In the genomic region with DNA sequence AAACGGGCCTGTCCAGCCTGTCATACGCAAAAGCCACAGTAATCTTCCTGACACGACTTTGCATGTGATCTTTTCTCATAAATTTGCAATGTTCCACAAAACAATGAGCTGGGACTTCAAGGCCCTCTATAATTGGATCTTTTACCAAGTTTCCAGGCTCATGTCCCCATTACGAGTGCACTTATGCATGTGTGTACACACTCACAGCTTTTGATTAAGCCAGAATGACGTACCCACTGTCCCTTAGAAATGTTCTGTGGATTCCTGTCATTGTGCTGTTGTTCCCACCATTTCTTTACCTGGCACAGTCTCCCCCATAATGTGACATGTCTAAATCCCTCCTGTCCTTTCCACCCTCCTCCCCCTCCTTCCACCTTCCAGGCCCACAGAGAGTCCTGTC, we compare ENCODE assay signal across 35 cellular contexts. TPM values are rescaled to one million over a fixed set of nuclear protein-coding genes. Genes with fewer than 3 reads are reported as not detected.
DNase-seq lines count a peak whose midpoint lies in the region; ATAC-seq and TF ChIP-seq lines count a peak whose summit lies in the region.
"Had no signal": no experiment of that assay in that cellular context is flagged by ENCODE, and none has a peak within 500 bp of the region (broad histone marks: within the 10 kb centered on the region; RNA-seq: fewer than 3 reads in every experiment).

No MANE protein-coding gene starts in this region.

- ATAC-seq in heart right ventricle (no peak), left cardiac atrium (no peak), upper lobe of right lung (peak; percentile 12)
- ATAC-seq: naive thymus-derived CD8-positive, alpha-beta T cell; Panc1 had no signal

- H3K27me3 Mint-ChIP-seq in CD4-positive, alpha-beta memory T cell, result peaks cover 0 to 2% of the 10 kb centered on the region in 2 donors
- H3K27me3 Mint-ChIP-seq: activated CD4-positive, alpha-beta memory T cell treated with anti-CD3 and anti-CD28 coated beads for 36 hours had no signal

- H3K36me3 ChIP-seq in heart right ventricle (no peaks in the 10 kb centered on the region), esophagus squamous epithelium (no peaks in the 10 kb centered on the region), upper lobe of right lung (no peaks in the 10 kb centered on the region)
- no peaks in the 10 kb centered on the region for H3K36me3 ChIP-seq in CD4-positive, alpha-beta memory T cell (ENCODE audit: insufficient read depth, low read length)
- H3K36me3 ChIP-seq: brain microvascular endothelial cell had no signal

- no peak for TF ChIP-seq POLR2A in esophagus squamous epithelium (IDR thresholded peaks at IDR 0.05)

- CTCF ChIA-PET in CD4-positive, alpha-beta memory T cell (lab: Charles Lee; ENCODE audit: partially characterized antibody), result interaction anchor here (0.9 to 4.7 kb wide), 8 partner anchors 9 to 468 kb away, joined by 3 to 30 read pairs (median 6); no protein-coding TSS in a partner anchor

- H3K4me1 ChIP-seq in heart right ventricle (peaks cover 11 to 46% (median 31%) of the 10 kb centered on the region in 9 donors), esophagus squamous epithelium (peaks cover 11 to 43% (median 14%) of the 10 kb centered on the region in 3 donors), upper lobe of right lung (peaks cover 33% of the 10 kb centered on the region)
- peaks cover 7% of the 10 kb centered on the region for H3K4me1 ChIP-seq in CD4-positive, alpha-beta memory T cell (ENCODE audit: insufficient read depth, low read length)

- H3K9me3 ChIP-seq in heart right ventricle (no peaks in the 10 kb centered on the region), esophagus squamous epithelium (no peaks in the 10 kb centered on the region), upper lobe of right lung (no peaks in the 10 kb centered on the region)
- no peaks in the 10 kb centered on the region for H3K9me3 ChIP-seq in CD4-positive, alpha-beta memory T cell (ENCODE audit: control insufficient read depth in 1 of 2, low read length in 2 of 2)

- 67 to 76% methylated on average over 5 of the region's 5 CpGs for WGBS in heart right ventricle, 2 donors
- 59 to 74% methylated on average over 5 of the region's 5 CpGs for WGBS in esophagus squamous epithelium, 2 donors

- DNase-seq in heart right ventricle, result no peak
- DNase-seq in left cardiac atrium, result no peak
- DNase-seq in esophagus squamous epithelium (lab: John Stamatoyannopoulos, UW), result no peak
- peak; percentile 28 for DNase-seq in pons (ENCODE audit: low spot score)
- no peak for DNase-seq in upper lobe of right lung
- DNase-seq in GM19238 (ENCODE audit: insufficient read length, low spot score), result no peak
- DNase-seq in dedifferentiated amniotic fluid mesenchymal stem cell (ENCODE audit: extremely low spot score), result no peak
- no peak for DNase-seq in CD4-positive, alpha-beta memory T cell
- DNase-seq: activated CD4-positive, alpha-beta memory T cell treated with anti-CD3 and anti-CD28 coated beads for 36 hours; activated CD4-positive, alpha-beta T cell treated with anti-CD3 and anti-CD28 coated beads for 1 hour; activated CD8-positive, alpha-beta memory T cell treated with anti-CD3 and anti-CD28 coated beads, Interleukin-2, amount 50 U/mL, for 48 hours; activated naive CD4-positive, alpha-beta T cell treated with anti-CD3 and anti-CD28 coated beads for 36 hours; brain microvascular endothelial cell; effector CD8-positive, alpha-beta T cell; GM23248; MV-4-11; naive thymus-derived CD8-positive, alpha-beta T cell; NCI-H1436; NCI-H2081 treated with DMSO at 0.1 percent for 48 hours; NCI-H226; Right ventricle myocardium superior; stimulated activated naive CD4-positive, alpha-beta T cell had no signal

- no peaks in the 10 kb centered on the region for H3K36me3 Mint-ChIP-seq in CD4-positive, alpha-beta memory T cell
- H3K36me3 Mint-ChIP-seq: activated CD4-positive, alpha-beta memory T cell treated with anti-CD3 and anti-CD28 coated beads for 36 hours; naive thymus-derived CD8-positive, alpha-beta T cell had no signal

- H3K4me3 ChIP-seq in heart right ventricle (no peak overlapping the region), esophagus squamous epithelium (no peak overlapping the region), upper lobe of right lung (no peak overlapping the region)
- H3K4me3 ChIP-seq in CD4-positive, alpha-beta memory T cell (ENCODE audit: low read length in 2 of 2), result no peak overlapping the region
- H3K4me3 ChIP-seq: GM23248, skin epidermis had no signal

- H3K4me1 Mint-ChIP-seq in CD4-positive, alpha-beta memory T cell, result peaks cover 4 to 12% (median 10%) of the 10 kb centered on the region in 4 donors

- peak overlapping the region in 1 of 7 donors; percentile 1 for H3K27ac Mint-ChIP-seq in CD4-positive, alpha-beta memory T cell
- H3K27ac Mint-ChIP-seq: activated CD4-positive, alpha-beta memory T cell treated with anti-CD3 and anti-CD28 coated beads for 36 hours; activated naive CD4-positive, alpha-beta T cell treated with anti-CD3 and anti-CD28 coated beads for 36 hours; activated T-helper 1 cell treated with anti-CD3 and anti-CD28 coated beads, Interleukin-12 subunit alpha, Interleukin-12 subunit beta, Interleukin-2, Interleukin-4 antibody, amounts not matched to agents 30 ng/mL and 10 ng/mL and 1 ng/mL, durations not matched to agents 14 hours and 24 hours and 36 hours had no signal

- peak overlapping the region in 7 of 10 donors; percentile 42 to 79 (median 67) for H3K27ac ChIP-seq in heart right ventricle
- H3K27ac ChIP-seq in esophagus squamous epithelium, result peak overlapping the region in 3 of 4 donors; percentile 52 to 74 (median 64)
- peak overlapping the region; percentile 55 for H3K27ac ChIP-seq in upper lobe of right lung
- no peak overlapping the region for H3K27ac ChIP-seq in CD4-positive, alpha-beta memory T cell (ENCODE audit: low read depth, low read length)
- H3K27ac ChIP-seq: 22Rv1, brain microvascular endothelial cell, C4-2B, GM23248 had no signal

- peaks cover 0 to 2% (median 0%) of the 10 kb centered on the region in 8 donors for H3K9me3 Mint-ChIP-seq in CD4-positive, alpha-beta memory T cell
- H3K9me3 Mint-ChIP-seq: activated CD4-positive, alpha-beta memory T cell treated with anti-CD3 and anti-CD28 coated beads for 36 hours; activated naive CD4-positive, alpha-beta T cell treated with anti-CD3 and anti-CD28 coated beads for 36 hours; activated T-helper 1 cell treated with anti-CD3 and anti-CD28 coated beads, Interleukin-12 subunit alpha, Interleukin-12 subunit beta, Interleukin-2, Interleukin-4 antibody, amounts not matched to agents 30 ng/mL and 10 ng/mL and 1 ng/mL, durations not matched to agents 14 hours and 24 hours and 36 hours; naive thymus-derived CD8-positive, alpha-beta T cell had no signal

- POLR2A ChIA-PET in CD4-positive, alpha-beta memory T cell (lab: Charles Lee; ENCODE audit: partially characterized antibody), result no interaction called here

- no peak overlapping the region for H3K4me3 Mint-ChIP-seq in CD4-positive, alpha-beta memory T cell
- H3K4me3 Mint-ChIP-seq: activated CD4-positive, alpha-beta memory T cell treated with anti-CD3 and anti-CD28 coated beads for 36 hours; activated naive CD4-positive, alpha-beta T cell treated with anti-CD3 and anti-CD28 coated beads for 36 hours; activated T-helper 1 cell treated with anti-CD3 and anti-CD28 coated beads, Interleukin-12 subunit alpha, Interleukin-12 subunit beta, Interleukin-2, Interleukin-4 antibody, amounts not matched to agents 30 ng/mL and 10 ng/mL and 1 ng/mL, durations not matched to agents 14 hours and 24 hours and 36 hours; naive thymus-derived CD8-positive, alpha-beta T cell had no signal

- H3K27me3 ChIP-seq in heart right ventricle, result no peaks in the 10 kb centered on the region
- no peaks in the 10 kb centered on the region for H3K27me3 ChIP-seq in esophagus squamous epithelium
- H3K27me3 ChIP-seq in upper lobe of right lung, result no peaks in the 10 kb centered on the region
- H3K27me3 ChIP-seq in CD4-positive, alpha-beta memory T cell (ENCODE audit: insufficient read depth, low read length), result no peaks in the 10 kb centered on the region
- H3K27me3 ChIP-seq: brain microvascular endothelial cell had no signal

- no peak for TF ChIP-seq CTCF in heart right ventricle (IDR thresholded peaks at IDR 0.05)
- no peak for TF ChIP-seq CTCF in esophagus squamous epithelium (IDR thresholded peaks at IDR 0.05)
- TF ChIP-seq CTCF in upper lobe of right lung (IDR thresholded peaks at IDR 0.05), result no peak

- intact Hi-C loops in heart right ventricle (cut with DNase I) (loop anchor here in 9 of 10 donors (2.0 to 10.0 kb wide), 11 partner anchors 75 to 467 kb away; a partner anchor contains a TSS), left cardiac atrium (cut with DNase I) (loop anchor here in 1 of 2 donors (10.0 kb wide), 1 partner anchor 85 kb away; no protein-coding TSS in a partner anchor), esophagus squamous epithelium (cut with DNase I) (loop anchor here (10.0 kb wide), 1 partner anchor 75 kb away; no protein-coding TSS in a partner anchor), upper lobe of right lung (cut with DNase I) (loop anchor here (10.0 kb wide), 1 partner anchor 75 kb away; no protein-coding TSS in a partner anchor)
- intact Hi-C loops in CD4-positive, alpha-beta memory T cell (cut with micrococcal nuclease), result loop anchor here (2.0 kb wide), 1 partner anchor 817 kb away; no protein-coding TSS in a partner anchor

RNA-seq across cellular contexts. Expression of a gene that starts 19.7 kb away (rescaled TPM):
- total RNA-seq in heart right ventricle (not detected), left cardiac atrium (not detected), esophagus squamous epithelium (not detected), upper lobe of right lung (not detected)
- not detected for polyA plus RNA-seq in heart right ventricle
- total RNA-seq in CD4-positive, alpha-beta memory T cell, result not detected
- polyA plus RNA-seq in CD4-positive, alpha-beta memory T cell, result not detected
- total RNA-seq: activated CD4-positive, alpha-beta memory T cell treated with anti-CD3 and anti-CD28 coated beads for 36 hours; activated naive CD4-positive, alpha-beta T cell treated with anti-CD3 and anti-CD28 coated beads for 36 hours; activated T-helper 1 cell treated with anti-CD3 and anti-CD28 coated beads, Interleukin-12 subunit alpha, Interleukin-12 subunit beta, Interleukin-2, Interleukin-4 antibody, amounts not matched to agents 30 ng/mL and 10 ng/mL and 1 ng/mL, durations not matched to agents 14 hours and 24 hours and 36 hours; G401; glomerular endothelial cell; GM23248; lower leg skin; naive thymus-derived CD8-positive, alpha-beta T cell; occipital lobe; pulmonary artery endothelial cell; Right ventricle myocardium superior; T-helper 2 cell treated with Interferon-gamma antibody and Interleukin-4, amounts not matched to agents 100 ng/mL and 5 ng/mL, for 36 hours had no signal
- polyA plus RNA-seq: adipose tissue; GM23248; naive thymus-derived CD8-positive, alpha-beta T cell; thymus had no signal
